In genomic region chr14:92577321-92577742, GRCh38 we compare ENCODE assay signal across 10 cellular contexts.
A peak's percentile ranks its signal among the peaks of the same experiment; 100 is the strongest.
DNase-seq lines count a peak whose midpoint lies in the region; ATAC-seq and TF ChIP-seq lines count a peak whose summit lies in the region.
"Had no signal": no experiment of that assay in that cellular context is flagged by ENCODE, and none has a peak within 500 bp of the region (broad histone marks: within the 10 kb centered on the region; RNA-seq: fewer than 3 reads in every experiment).

No MANE protein-coding gene starts in this region.

- no peaks in the 10 kb centered on the region for H3K9me3 Mint-ChIP-seq in activated T-helper 2 cell treated with anti-CD3 and anti-CD28 coated beads, Interferon-gamma antibody, Interleukin-2, Interleukin-4, amounts not matched to agents 10 μg/mL and 5 μg/mL and 100 μg/mL, durations not matched to agents 14 hours and 24 hours and 36 hours
- H3K9me3 Mint-ChIP-seq: nephron had no signal

- H3K27me3 Mint-ChIP-seq in activated T-helper 2 cell treated with anti-CD3 and anti-CD28 coated beads, Interferon-gamma antibody, Interleukin-2, Interleukin-4, amounts not matched to agents 10 μg/mL and 5 μg/mL and 100 μg/mL, durations not matched to agents 14 hours and 24 hours and 36 hours (ENCODE audit: low read depth): peaks cover 60% of the 10 kb centered on the region

- DNase-seq in GM12865 (ENCODE audit: low read depth): peak; percentile 92
- DNase-seq in activated T-helper 2 cell treated with anti-CD3 and anti-CD28 coated beads, Interferon-gamma antibody, Interleukin-2, Interleukin-4, amounts not matched to agents 10 μg/mL and 5 μg/mL and 100 μg/mL, durations not matched to agents 14 hours and 24 hours and 36 hours (ENCODE audit: low spot score): no peak
- DNase-seq in lower lobe of right lung: no peak
- no peak for DNase-seq in ecto neural progenitor cell (ENCODE audit: low spot score)
- no peak for DNase-seq in right cardiac atrium
- DNase-seq in cerebellar nuclear complex (lab: John Stamatoyannopoulos, UW): no peak

- no peak overlapping the region for H3K27ac Mint-ChIP-seq in activated T-helper 2 cell treated with anti-CD3 and anti-CD28 coated beads, Interferon-gamma antibody, Interleukin-2, Interleukin-4, amounts not matched to agents 10 μg/mL and 5 μg/mL and 100 μg/mL, durations not matched to agents 14 hours and 24 hours and 36 hours
- H3K27ac Mint-ChIP-seq: nephron had no signal

- 84% methylated on average over 13 of the region's 13 CpGs for WGBS in right cardiac atrium

- peaks cover 40% of the 10 kb centered on the region for H3K36me3 ChIP-seq in lower lobe of right lung

- no peak overlapping the region for H3K27ac ChIP-seq in lower lobe of right lung
- no peak overlapping the region for H3K27ac ChIP-seq in right cardiac atrium (ENCODE audit: low read length)

- peaks cover 11% of the 10 kb centered on the region for H3K36me3 Mint-ChIP-seq in activated T-helper 2 cell treated with anti-CD3 and anti-CD28 coated beads, Interferon-gamma antibody, Interleukin-2, Interleukin-4, amounts not matched to agents 10 μg/mL and 5 μg/mL and 100 μg/mL, durations not matched to agents 14 hours and 24 hours and 36 hours (ENCODE audit: low read depth)

- no peaks in the 10 kb centered on the region for H3K9me3 ChIP-seq in lower lobe of right lung
- H3K9me3 ChIP-seq in right cardiac atrium (ENCODE audit: control insufficient read depth, low read length): no peaks in the 10 kb centered on the region

- peak overlapping the region; percentile 49 for H3K4me3 Mint-ChIP-seq in activated T-helper 2 cell treated with anti-CD3 and anti-CD28 coated beads, Interferon-gamma antibody, Interleukin-2, Interleukin-4, amounts not matched to agents 10 μg/mL and 5 μg/mL and 100 μg/mL, durations not matched to agents 14 hours and 24 hours and 36 hours (ENCODE audit: low read depth)
- H3K4me3 Mint-ChIP-seq: nephron had no signal

- peaks cover 29% of the 10 kb centered on the region for H3K4me1 Mint-ChIP-seq in activated T-helper 2 cell treated with anti-CD3 and anti-CD28 coated beads, Interferon-gamma antibody, Interleukin-2, Interleukin-4, amounts not matched to agents 10 μg/mL and 5 μg/mL and 100 μg/mL, durations not matched to agents 14 hours and 24 hours and 36 hours (ENCODE audit: low read depth)
- H3K4me1 Mint-ChIP-seq: nephron had no signal

- ATAC-seq in GM19452 (IDR thresholded peaks at IDR 0.05; ENCODE audit: unreplicated experiment) (peak; percentile 75), HG03135 (IDR thresholded peaks at IDR 0.05; ENCODE audit: unreplicated experiment) (peak; percentile 66), lower lobe of right lung (no peak), right cardiac atrium (no peak)
- ATAC-seq: esophagus mucosa had no signal

- intact Hi-C loops in activated T-helper 2 cell treated with anti-CD3 and anti-CD28 coated beads, Interferon-gamma antibody, Interleukin-2, Interleukin-4, amounts not matched to agents 10 μg/mL and 5 μg/mL and 100 μg/mL, durations not matched to agents 14 hours and 24 hours and 36 hours (cut with micrococcal nuclease): no loop called here
- intact Hi-C loops in lower lobe of right lung (cut with DNase I): no loop called here
- intact Hi-C loops in right cardiac atrium (cut with DNase I): no loop called here

- TF ChIP-seq CTCF in GM12865 (IDR thresholded peaks at IDR 0.05; ENCODE audit: insufficient read depth, low read depth, low read length, missing control alignments) (no peak), lower lobe of right lung (IDR thresholded peaks at IDR 0.05) (no peak)

- H3K4me3 ChIP-seq in GM12865 (ENCODE audit: low read depth, low read length) (peak overlapping the region; percentile 43), lower lobe of right lung (no peak overlapping the region), right cardiac atrium (ENCODE audit: low read length) (no peak overlapping the region)

- no peaks in the 10 kb centered on the region for H3K4me1 ChIP-seq in lower lobe of right lung
- no peaks in the 10 kb centered on the region for H3K4me1 ChIP-seq in right cardiac atrium (ENCODE audit: control insufficient read depth, insufficient read depth, low read length)

- H3K27me3 ChIP-seq in lower lobe of right lung (ENCODE audit: low read depth) (no peaks in the 10 kb centered on the region), right cardiac atrium (ENCODE audit: control insufficient read depth, insufficient read depth) (no peaks in the 10 kb centered on the region)

Comparison
In these comparisons a context has a peak if more than half of its experiments do, and no peak if none do; other contexts are left out.
1. ATAC-seq: peak in GM19452 (single experiment) and HG03135 (single experiment); none in lower lobe of right lung (0 of 2) and right cardiac atrium (0 of 2).